ENCODE assay signal across 1 cellular context in the genomic region with DNA sequence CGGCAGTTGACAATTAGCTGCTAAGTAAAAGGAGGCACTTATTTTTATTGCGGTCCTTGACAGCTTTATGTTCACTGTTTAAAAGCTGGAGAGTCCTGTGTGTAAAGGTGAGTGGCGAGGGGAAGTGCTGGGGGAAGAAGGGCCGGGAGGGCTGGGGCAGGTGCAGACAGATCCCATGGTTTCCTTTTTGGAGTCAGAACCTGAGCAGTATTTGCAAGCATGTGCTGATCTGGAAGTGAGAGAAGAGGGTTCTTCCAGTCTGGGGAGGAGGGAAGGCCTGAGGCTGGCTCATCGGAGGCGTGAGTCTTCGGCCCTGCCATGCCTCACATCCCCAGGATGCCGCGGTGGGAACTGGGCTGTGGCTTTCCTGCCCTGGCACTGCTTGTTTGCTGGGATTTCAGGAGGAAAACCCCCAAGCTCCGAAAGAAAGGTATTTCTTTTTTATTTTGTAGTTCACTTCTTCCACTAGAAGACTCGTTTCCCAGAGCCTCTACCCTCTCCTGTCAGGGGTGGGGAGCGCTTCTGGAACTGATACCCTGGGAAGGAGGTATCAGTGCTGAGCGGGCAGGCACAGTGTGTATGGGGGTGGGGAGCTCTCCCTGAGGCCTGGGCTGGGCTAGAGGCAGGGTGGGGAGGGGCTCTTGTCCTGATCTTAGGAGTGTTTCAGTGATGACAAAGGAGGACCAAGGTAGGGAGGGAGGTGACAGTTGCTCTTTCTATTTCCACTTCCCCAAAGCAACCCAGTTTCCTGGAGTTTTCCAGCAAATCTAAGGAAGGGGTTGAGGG.
TF ChIP-seq lines count a peak whose summit lies in the region.

No MANE protein-coding gene starts in this region.

TF ChIP-seq in SK-N-SH treated with all-trans-retinoic acid at 6 μM for 48 hours, 23 proteins besides CTCF, POLR2A, EP300 and RAD21 (continued from another document):
- TF ChIP-seq, protein P1, sequence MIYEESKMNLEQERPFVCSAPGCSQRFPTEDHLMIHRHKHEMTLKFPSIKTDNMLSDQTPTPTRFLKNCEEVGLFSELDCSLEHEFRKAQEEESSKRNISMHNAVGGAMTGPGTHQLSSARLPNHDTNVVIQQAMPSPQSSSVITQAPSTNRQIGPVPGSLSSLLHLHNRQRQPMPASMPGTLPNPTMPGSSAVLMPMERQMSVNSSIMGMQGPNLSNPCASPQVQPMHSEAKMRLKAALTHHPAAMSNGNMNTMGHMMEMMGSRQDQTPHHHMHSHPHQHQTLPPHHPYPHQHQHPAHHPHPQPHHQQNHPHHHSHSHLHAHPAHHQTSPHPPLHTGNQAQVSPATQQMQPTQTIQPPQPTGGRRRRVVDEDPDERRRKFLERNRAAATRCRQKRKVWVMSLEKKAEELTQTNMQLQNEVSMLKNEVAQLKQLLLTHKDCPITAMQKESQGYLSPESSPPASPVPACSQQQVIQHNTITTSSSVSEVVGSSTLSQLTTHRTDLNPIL (CRISPR knock-in tag; IDR thresholded peaks at IDR 0.05; ENCODE audit: low read depth): no peak
- no peak for TF ChIP-seq CSDC2 (CRISPR knock-in tag; IDR thresholded peaks at IDR 0.05)
